In genomic region chr5:78995521-78995920, GRCh38 we compare ENCODE assay signal across 4 cellular contexts.
"Had no signal": no experiment of that assay in that cellular context is flagged by ENCODE, and none has a peak within 500 bp of the region (broad histone marks: within the 10 kb centered on the region; RNA-seq: fewer than 3 reads in every experiment).

No MANE protein-coding gene starts in this region.

- H3K4me2 ChIP-seq: GM23338 had no signal

- H2AFZ ChIP-seq: GM23338 had no signal

- H3K4me3 ChIP-seq: GM23338 had no signal

- ATAC-seq: GM23338, HepG2 had no signal

- DNase-seq: H9, HCEC 1CT had no signal
